In the genomic region with DNA sequence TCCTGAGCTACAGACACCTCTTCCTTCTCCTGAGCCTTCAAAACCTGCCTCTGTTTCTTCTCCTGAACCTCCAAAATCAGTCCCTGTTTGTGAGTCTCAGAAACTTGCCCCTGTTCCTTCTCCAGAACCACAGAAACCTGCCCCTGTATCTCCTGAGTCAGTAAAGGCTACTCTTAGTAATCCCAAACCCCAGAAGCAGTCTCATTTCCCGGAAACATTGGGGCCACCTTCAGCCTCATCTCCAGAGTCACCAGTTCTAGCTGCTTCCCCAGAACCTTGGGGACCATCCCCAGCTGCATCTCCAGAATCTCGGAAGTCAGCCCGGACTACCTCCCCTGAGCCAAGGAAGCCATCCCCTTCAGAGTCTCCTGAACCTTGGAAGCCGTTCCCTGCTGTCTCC, we compare ENCODE assay signal across 1 cellular context.
TF ChIP-seq lines count a peak whose summit lies in the region.

No MANE protein-coding gene starts in this region.

TF ChIP-seq in GM12878, 131 proteins besides CTCF, POLR2A, EP300 and RAD21:
- no peak for TF ChIP-seq EGR1 (IDR thresholded peaks at IDR 0.05; ENCODE audit: borderline replicate concordance in 1 of 2, low read depth in 2 of 2, low read length in 2 of 2)
- TF ChIP-seq SMAD5 (IDR thresholded peaks at IDR 0.05; ENCODE audit: low read depth) = 0 out of 2 replicates have a peak, but pooled peaks have one; percentile 16
- TF ChIP-seq, protein P1, sequence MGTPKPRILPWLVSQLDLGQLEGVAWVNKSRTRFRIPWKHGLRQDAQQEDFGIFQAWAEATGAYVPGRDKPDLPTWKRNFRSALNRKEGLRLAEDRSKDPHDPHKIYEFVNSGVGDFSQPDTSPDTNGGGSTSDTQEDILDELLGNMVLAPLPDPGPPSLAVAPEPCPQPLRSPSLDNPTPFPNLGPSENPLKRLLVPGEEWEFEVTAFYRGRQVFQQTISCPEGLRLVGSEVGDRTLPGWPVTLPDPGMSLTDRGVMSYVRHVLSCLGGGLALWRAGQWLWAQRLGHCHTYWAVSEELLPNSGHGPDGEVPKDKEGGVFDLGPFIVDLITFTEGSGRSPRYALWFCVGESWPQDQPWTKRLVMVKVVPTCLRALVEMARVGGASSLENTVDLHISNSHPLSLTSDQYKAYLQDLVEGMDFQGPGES (IDR thresholded peaks at IDR 0.05) = no peak
- no peak for TF ChIP-seq ZNF217 (IDR thresholded peaks at IDR 0.05)
- no peak for TF ChIP-seq TARDBP (IDR thresholded peaks at IDR 0.05; ENCODE audit: borderline replicate concordance)
- no peak for TF ChIP-seq YBX1 (IDR thresholded peaks at IDR 0.05)
- TF ChIP-seq MEF2B (IDR thresholded peaks at IDR 0.05; ENCODE audit: partially characterized antibody, poor library complexity, severe bottlenecking) = no peak
